In genomic region chr3:185365281-185366211, GRCh38 we compare ENCODE assay signal across 16 cellular contexts. TPM values are rescaled to one million over a fixed set of nuclear protein-coding genes. Genes with fewer than 3 reads are reported as not detected.
DNase-seq lines count a peak whose midpoint lies in the region; ATAC-seq and TF ChIP-seq lines count a peak whose summit lies in the region.
"Had no signal": no experiment of that assay in that cellular context is flagged by ENCODE, and none has a peak within 500 bp of the region (broad histone marks: within the 10 kb centered on the region; RNA-seq: fewer than 3 reads in every experiment).

No MANE protein-coding gene starts in this region.

- H3K27me3 ChIP-seq in body of pancreas, result no peaks in the 10 kb centered on the region
- no peaks in the 10 kb centered on the region for H3K27me3 ChIP-seq in uterus
- H3K27me3 ChIP-seq: ovary, Peyer's patch had no signal

- DNase-seq in COLO668 (lab: John Stamatoyannopoulos, UW; ENCODE audit: unreplicated experiment), result peak; percentile 26
- DNase-seq in LoVo (ENCODE audit: low spot score), result peak; percentile 34
- peak; percentile 54 to 69 (median 62) for DNase-seq in body of pancreas
- peak in 1 of 3 donors; percentile 57 for DNase-seq in mucosa of descending colon
- no peak for DNase-seq in kidney tubule cell (ENCODE audit: low spot score)
- no peak for DNase-seq in uterus
- DNase-seq: activated CD4-positive, alpha-beta T cell treated with anti-CD3 and anti-CD28 coated beads for 1 hour; activated naive CD8-positive, alpha-beta T cell treated with anti-CD3 and anti-CD28 coated beads for 36 hours; erythroblast; mesendoderm; NCI-H2171; ovary; Peyer's patch; T-helper 1 cell had no signal

- H3K36me3 ChIP-seq in body of pancreas (replicated peaks in 1 of 2; ENCODE audit: insufficient read depth in 1 of 2, low read depth in 2 of 2), result no peaks in the 10 kb centered on the region
- H3K36me3 ChIP-seq in mucosa of descending colon (ENCODE audit: low read depth), result no peaks in the 10 kb centered on the region
- no peaks in the 10 kb centered on the region for H3K36me3 ChIP-seq in uterus
- H3K36me3 ChIP-seq: ovary, Peyer's patch had no signal

- ATAC-seq in body of pancreas (no peak), mucosa of descending colon (peak; percentile 54), HG02973 (IDR thresholded peaks at IDR 0.05; ENCODE audit: unreplicated experiment) (no peak), HG02623 (IDR thresholded peaks at IDR 0.05; ENCODE audit: unreplicated experiment) (no peak)

- intact Hi-C loops in body of pancreas (cut with DNase I) (no loop called here), mucosa of descending colon (cut with DNase I, micrococcal nuclease) (no loop called here), uterus (cut with DNase I; ENCODE audit: low total_unique reads) (no loop called here)

- H3K4me3 ChIP-seq in body of pancreas (no peak overlapping the region), mucosa of descending colon (no peak overlapping the region), uterus (no peak overlapping the region)
- H3K4me3 ChIP-seq: ovary, Peyer's patch had no signal

- whole genome bisulfite sequencing in body of pancreas, 2 donors, result 46 to 50% methylated on average over 4 of the region's 4 CpGs

- H3K9me3 ChIP-seq in body of pancreas (no peaks in the 10 kb centered on the region), mucosa of descending colon (no peaks in the 10 kb centered on the region), uterus (no peaks in the 10 kb centered on the region)
- H3K9me3 ChIP-seq: ovary, Peyer's patch had no signal

- no peak for TF ChIP-seq CTCF in body of pancreas (IDR thresholded peaks at IDR 0.05)
- TF ChIP-seq CTCF in mucosa of descending colon (IDR thresholded peaks at IDR 0.05), result no peak
- no peak for TF ChIP-seq CTCF in uterus (IDR thresholded peaks at IDR 0.05)

- TF ChIP-seq POLR2A in body of pancreas (IDR thresholded peaks at IDR 0.05) (no peak), uterus (IDR thresholded peaks at IDR 0.05) (no peak)

- peaks cover 36% of the 10 kb centered on the region for H3K4me1 ChIP-seq in body of pancreas
- H3K4me1 ChIP-seq in mucosa of descending colon (ENCODE audit: low read depth), result no peaks in the 10 kb centered on the region
- no peaks in the 10 kb centered on the region for H3K4me1 ChIP-seq in uterus

- peak overlapping the region in 2 of 4 donors; percentile 13 to 34 for H3K27ac ChIP-seq in body of pancreas
- H3K27ac ChIP-seq in uterus, result no peak overlapping the region
- H3K27ac ChIP-seq: ovary, Peyer's patch had no signal

RNA-seq across cellular contexts. Expression of gene MAP3K13, which starts 2.6 kb away (rescaled TPM):
- total RNA-seq in body of pancreas (10 to 100 TPM; 20.0 to 27.4 TPM), mucosa of descending colon (10 to 100 TPM; 36.4 to 61.0 (median 45.9) TPM), uterus (10 to 100 TPM in 3 of 4 donors, 1 to 10 TPM in 1; 8.8 to 47.8 (median 17.2) TPM)

Comparison
In these comparisons a context has a peak if more than half of its experiments do, and no peak if none do; other contexts are left out.
1. DNase-seq: peak in COLO668 (single experiment), LoVo (single experiment) and body of pancreas (4 of 4); none in kidney tubule cell (single experiment) and uterus (0 of 2).